39 cellular contexts compared by ENCODE assay signal in genomic region chr1:11903210-11903609, GRCh38. TPM values are rescaled to one million over a fixed set of nuclear protein-coding genes. Genes with fewer than 3 reads are reported as not detected.
"Had no signal": no experiment of that assay in that cellular context is flagged by ENCODE, and none has a peak within 500 bp of the region (broad histone marks: within the 10 kb centered on the region; RNA-seq: fewer than 3 reads in every experiment).

No MANE protein-coding gene starts in this region.

- DNase-seq: Karpas-422, Kasumi-1, MG63, MM.1S, MV-4-11, NCI-H1048, NCI-H1092, NCI-H1092 treated with DMSO at 0.1 percent for 48 hours, NCI-H1105, NCI-H1105 treated with DMSO at 0.1 percent for 48 hours, NCI-H1417, NCI-H1417 treated with DMSO at 0.1 percent for 48 hours, NCI-H1436, NCI-H1436 treated with DMSO at 0.1 percent for 48 hours, NCI-H146, NCI-H1694, NCI-H1694 treated with DMSO at 0.1 percent for 48 hours, NCI-H187, NCI-H187 treated with DMSO at 0.1 percent for 48 hours, NCI-H1930, NCI-H2029, NCI-H2029 treated with DMSO at 0.1 percent for 48 hours, NCI-H2081, NCI-H2081 treated with DMSO at 0.1 percent for 48 hours, NCI-H2107, NCI-H2171, NCI-H2171 treated with DMSO at 0.1 percent for 48 hours, NCI-H2227 treated with DMSO at 0.1 percent for 48 hours, NCI-H226, NCI-H345, NCI-H446, NCI-H446 treated with DMSO at 0.1 percent for 48 hours, NCI-H510A, NCI-H510A treated with DMSO at 0.1 percent for 48 hours, NCI-H524 had no signal

- H3K9me3 ChIP-seq: MG63 had no signal

- H3K36me3 ChIP-seq: MG63 had no signal

- H3K4me3 ChIP-seq: MG63 had no signal

RNA-seq across cellular contexts. Expression of gene NPPB, which starts 44.5 kb away (rescaled TPM):
- total RNA-seq: LHCN-M2, MCF 10A, NCI-H460 had no signal

RNA-seq across cellular contexts. Expression of gene NPPA, which starts 55.6 kb away (rescaled TPM):
- total RNA-seq: LHCN-M2, M059J, MCF 10A, NCI-H460 had no signal
